In the genomic region with DNA sequence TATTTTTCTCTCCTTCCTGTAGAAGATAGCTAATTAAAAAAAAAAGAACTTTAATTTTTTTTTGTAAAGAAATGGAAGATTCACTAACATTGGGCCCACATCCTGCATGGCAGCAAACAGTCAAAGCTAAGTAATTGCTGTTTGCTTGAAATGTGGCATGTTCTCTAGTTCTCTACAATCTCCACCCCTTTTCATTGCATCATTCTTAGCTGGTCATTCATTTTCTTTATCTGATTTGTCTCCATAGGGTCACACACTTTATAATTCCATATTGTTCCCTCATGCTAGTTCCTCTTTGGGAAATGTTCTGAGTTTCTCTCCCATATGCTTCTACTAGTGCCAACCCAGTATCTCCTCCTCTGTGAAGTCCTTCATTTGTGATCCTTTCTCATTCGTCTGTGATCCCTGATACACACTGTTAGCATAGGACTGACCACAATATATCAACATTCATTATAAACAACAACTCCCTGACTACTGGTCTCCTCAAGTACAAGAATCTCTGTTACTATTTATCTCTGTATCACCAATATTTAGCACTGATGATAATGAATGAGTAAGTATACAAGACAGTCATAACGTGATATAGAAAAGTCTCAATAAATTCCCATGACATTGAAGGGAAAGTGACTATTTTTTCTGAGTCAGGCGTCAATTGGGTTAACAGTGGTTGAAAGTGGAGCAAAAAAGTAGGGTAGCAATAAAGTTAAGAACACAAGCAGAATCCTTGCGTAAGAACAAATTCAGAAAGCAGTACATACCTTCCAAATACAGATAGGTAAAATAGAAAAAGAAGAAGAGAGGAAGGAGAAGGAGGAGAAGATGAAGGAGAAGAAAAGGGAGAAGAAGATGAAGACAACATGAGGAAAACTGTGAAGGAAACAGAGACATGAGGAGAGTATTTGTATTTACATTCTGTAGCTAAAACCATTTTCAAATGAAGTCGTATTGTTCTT, we compare ENCODE assay signal across 1 cellular context.
A peak's percentile ranks its signal among the peaks of the same experiment; 100 is the strongest.
TF ChIP-seq lines count a peak whose summit lies in the region.

No MANE protein-coding gene starts in this region.

TF ChIP-seq in K562, 482 proteins besides CTCF, POLR2A, EP300 and RAD21 (continued from another document and continues in another):
- TF ChIP-seq, protein P1, sequence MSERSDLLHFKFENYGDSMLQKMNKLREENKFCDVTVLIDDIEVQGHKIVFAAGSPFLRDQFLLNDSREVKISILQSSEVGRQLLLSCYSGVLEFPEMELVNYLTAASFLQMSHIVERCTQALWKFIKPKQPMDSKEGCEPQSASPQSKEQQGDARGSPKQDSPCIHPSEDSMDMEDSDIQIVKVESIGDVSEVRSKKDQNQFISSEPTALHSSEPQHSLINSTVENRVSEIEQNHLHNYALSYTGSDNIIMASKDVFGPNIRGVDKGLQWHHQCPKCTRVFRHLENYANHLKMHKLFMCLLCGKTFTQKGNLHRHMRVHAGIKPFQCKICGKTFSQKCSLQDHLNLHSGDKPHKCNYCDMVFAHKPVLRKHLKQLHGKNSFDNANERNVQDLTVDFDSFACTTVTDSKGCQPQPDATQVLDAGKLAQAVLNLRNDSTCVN (CRISPR knock-in tag; IDR thresholded peaks at IDR 0.05): 0 out of 2 replicates have a peak, but pooled peaks have one; percentile 72
- TF ChIP-seq MIER1 (IDR thresholded peaks at IDR 0.05; ENCODE audit: low read depth): no peak
- TF ChIP-seq EWSR1 (IDR thresholded peaks at IDR 0.05; ENCODE audit: borderline replicate concordance, low read depth, partially characterized antibody): no peak
- no peak for TF ChIP-seq CBX5 (IDR thresholded peaks at IDR 0.05; ENCODE audit: borderline replicate concordance, low read depth)
- no peak for TF ChIP-seq HNRNPLL (IDR thresholded peaks at IDR 0.05; ENCODE audit: low read depth, low read length, poor library complexity, severe bottlenecking)
- TF ChIP-seq, protein P2, sequence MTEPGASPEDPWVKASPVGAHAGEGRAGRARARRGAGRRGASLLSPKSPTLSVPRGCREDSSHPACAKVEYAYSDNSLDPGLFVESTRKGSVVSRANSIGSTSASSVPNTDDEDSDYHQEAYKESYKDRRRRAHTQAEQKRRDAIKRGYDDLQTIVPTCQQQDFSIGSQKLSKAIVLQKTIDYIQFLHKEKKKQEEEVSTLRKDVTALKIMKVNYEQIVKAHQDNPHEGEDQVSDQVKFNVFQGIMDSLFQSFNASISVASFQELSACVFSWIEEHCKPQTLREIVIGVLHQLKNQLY (CRISPR knock-in tag; conservative IDR thresholded peaks at IDR 0.05): no peak
- no peak for TF ChIP-seq ILK (tag; IDR thresholded peaks at IDR 0.05; ENCODE audit: borderline replicate concordance, low read depth)
- TF ChIP-seq, protein P3, sequence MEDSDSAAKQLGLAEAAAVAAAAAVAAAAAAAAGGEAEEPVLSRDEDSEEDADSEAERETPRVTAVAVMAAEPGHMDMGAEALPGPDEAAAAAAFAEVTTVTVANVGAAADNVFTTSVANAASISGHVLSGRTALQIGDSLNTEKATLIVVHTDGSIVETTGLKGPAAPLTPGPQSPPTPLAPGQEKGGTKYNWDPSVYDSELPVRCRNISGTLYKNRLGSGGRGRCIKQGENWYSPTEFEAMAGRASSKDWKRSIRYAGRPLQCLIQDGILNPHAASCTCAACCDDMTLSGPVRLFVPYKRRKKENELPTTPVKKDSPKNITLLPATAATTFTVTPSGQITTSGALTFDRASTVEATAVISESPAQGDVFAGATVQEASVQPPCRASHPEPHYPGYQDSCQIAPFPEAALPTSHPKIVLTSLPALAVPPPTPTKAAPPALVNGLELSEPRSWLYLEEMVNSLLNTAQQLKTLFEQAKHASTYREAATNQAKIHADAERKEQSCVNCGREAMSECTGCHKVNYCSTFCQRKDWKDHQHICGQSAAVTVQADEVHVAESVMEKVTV (CRISPR knock-in tag; IDR thresholded peaks at IDR 0.05): no peak
- TF ChIP-seq, protein P4, sequence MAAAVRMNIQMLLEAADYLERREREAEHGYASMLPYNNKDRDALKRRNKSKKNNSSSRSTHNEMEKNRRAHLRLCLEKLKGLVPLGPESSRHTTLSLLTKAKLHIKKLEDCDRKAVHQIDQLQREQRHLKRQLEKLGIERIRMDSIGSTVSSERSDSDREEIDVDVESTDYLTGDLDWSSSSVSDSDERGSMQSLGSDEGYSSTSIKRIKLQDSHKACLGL (CRISPR knock-in tag; IDR thresholded peaks at IDR 0.05; ENCODE audit: borderline replicate concordance, poor library complexity, severe bottlenecking): no peak
- no peak for TF ChIP-seq ZNF253 (CRISPR knock-in tag; conservative IDR thresholded peaks at IDR 0.05)
- TF ChIP-seq, protein P5, sequence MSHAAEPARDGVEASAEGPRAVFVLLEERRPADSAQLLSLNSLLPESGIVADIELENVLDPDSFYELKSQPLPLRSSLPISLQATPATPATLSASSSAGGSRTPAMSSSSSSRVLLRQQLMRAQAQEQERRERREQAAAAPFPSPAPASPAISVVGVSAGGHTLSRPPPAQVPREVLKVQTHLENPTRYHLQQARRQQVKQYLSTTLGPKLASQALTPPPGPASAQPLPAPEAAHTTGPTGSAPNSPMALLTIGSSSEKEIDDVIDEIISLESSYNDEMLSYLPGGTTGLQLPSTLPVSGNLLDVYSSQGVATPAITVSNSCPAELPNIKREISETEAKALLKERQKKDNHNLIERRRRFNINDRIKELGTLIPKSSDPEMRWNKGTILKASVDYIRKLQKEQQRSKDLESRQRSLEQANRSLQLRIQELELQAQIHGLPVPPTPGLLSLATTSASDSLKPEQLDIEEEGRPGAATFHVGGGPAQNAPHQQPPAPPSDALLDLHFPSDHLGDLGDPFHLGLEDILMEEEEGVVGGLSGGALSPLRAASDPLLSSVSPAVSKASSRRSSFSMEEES (CRISPR knock-in tag; IDR thresholded peaks at IDR 0.05): no peak
- TF ChIP-seq, protein P6, sequence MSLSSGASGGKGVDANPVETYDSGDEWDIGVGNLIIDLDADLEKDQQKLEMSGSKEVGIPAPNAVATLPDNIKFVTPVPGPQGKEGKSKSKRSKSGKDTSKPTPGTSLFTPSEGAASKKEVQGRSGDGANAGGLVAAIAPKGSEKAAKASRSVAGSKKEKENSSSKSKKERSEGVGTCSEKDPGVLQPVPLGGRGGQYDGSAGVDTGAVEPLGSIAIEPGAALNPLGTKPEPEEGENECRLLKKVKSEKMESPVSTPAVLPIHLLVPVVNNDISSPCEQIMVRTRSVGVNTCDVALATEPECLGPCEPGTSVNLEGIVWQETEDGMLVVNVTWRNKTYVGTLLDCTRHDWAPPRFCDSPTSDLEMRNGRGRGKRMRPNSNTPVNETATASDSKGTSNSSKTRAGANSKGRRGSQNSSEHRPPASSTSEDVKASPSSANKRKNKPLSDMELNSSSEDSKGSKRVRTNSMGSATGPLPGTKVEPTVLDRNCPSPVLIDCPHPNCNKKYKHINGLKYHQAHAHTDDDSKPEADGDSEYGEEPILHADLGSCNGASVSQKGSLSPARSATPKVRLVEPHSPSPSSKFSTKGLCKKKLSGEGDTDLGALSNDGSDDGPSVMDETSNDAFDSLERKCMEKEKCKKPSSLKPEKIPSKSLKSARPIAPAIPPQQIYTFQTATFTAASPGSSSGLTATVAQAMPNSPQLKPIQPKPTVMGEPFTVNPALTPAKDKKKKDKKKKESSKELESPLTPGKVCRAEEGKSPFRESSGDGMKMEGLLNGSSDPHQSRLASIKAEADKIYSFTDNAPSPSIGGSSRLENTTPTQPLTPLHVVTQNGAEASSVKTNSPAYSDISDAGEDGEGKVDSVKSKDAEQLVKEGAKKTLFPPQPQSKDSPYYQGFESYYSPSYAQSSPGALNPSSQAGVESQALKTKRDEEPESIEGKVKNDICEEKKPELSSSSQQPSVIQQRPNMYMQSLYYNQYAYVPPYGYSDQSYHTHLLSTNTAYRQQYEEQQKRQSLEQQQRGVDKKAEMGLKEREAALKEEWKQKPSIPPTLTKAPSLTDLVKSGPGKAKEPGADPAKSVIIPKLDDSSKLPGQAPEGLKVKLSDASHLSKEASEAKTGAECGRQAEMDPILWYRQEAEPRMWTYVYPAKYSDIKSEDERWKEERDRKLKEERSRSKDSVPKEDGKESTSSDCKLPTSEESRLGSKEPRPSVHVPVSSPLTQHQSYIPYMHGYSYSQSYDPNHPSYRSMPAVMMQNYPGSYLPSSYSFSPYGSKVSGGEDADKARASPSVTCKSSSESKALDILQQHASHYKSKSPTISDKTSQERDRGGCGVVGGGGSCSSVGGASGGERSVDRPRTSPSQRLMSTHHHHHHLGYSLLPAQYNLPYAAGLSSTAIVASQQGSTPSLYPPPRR (CRISPR knock-in tag; IDR thresholded peaks at IDR 0.05; ENCODE audit: borderline replicate concordance): no peak
- TF ChIP-seq XRCC4 (IDR thresholded peaks at IDR 0.05; ENCODE audit: extremely low read depth, insufficient read depth, insufficient read length): no peak
- no peak for TF ChIP-seq HOXB6 (CRISPR knock-in tag; IDR thresholded peaks at IDR 0.05; ENCODE audit: borderline replicate concordance)
- no peak for TF ChIP-seq TSC22D4 (tag; IDR thresholded peaks at IDR 0.05)
- TF ChIP-seq, protein P7, sequence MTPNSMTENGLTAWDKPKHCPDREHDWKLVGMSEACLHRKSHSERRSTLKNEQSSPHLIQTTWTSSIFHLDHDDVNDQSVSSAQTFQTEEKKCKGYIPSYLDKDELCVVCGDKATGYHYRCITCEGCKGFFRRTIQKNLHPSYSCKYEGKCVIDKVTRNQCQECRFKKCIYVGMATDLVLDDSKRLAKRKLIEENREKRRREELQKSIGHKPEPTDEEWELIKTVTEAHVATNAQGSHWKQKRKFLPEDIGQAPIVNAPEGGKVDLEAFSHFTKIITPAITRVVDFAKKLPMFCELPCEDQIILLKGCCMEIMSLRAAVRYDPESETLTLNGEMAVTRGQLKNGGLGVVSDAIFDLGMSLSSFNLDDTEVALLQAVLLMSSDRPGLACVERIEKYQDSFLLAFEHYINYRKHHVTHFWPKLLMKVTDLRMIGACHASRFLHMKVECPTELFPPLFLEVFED (CRISPR knock-in tag; conservative IDR thresholded peaks at IDR 0.05): peak; percentile 72; the same call in 1 of the 2 replicates
- no peak for TF ChIP-seq FOXK1 (CRISPR knock-in tag; IDR thresholded peaks at IDR 0.05; ENCODE audit: borderline replicate concordance)
- TF ChIP-seq MXI1 (IDR thresholded peaks at IDR 0.05; ENCODE audit: low read depth, low read length): no peak
- no peak for TF ChIP-seq SETDB1 (IDR thresholded peaks at IDR 0.05; ENCODE audit: low read length)
- TF ChIP-seq MCM2 (IDR thresholded peaks at IDR 0.05; ENCODE audit: low read depth): no peak
- no peak for TF ChIP-seq SREBF2 (CRISPR knock-in tag; IDR thresholded peaks at IDR 0.05)
- no peak; the same call in 1 of the 2 replicates for TF ChIP-seq GABPA (tag; conservative IDR thresholded peaks at IDR 0.05; ENCODE audit: low read depth)
- TF ChIP-seq, protein P8, sequence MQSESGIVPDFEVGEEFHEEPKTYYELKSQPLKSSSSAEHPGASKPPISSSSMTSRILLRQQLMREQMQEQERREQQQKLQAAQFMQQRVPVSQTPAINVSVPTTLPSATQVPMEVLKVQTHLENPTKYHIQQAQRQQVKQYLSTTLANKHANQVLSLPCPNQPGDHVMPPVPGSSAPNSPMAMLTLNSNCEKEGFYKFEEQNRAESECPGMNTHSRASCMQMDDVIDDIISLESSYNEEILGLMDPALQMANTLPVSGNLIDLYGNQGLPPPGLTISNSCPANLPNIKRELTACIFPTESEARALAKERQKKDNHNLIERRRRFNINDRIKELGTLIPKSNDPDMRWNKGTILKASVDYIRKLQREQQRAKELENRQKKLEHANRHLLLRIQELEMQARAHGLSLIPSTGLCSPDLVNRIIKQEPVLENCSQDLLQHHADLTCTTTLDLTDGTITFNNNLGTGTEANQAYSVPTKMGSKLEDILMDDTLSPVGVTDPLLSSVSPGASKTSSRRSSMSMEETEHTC (IDR thresholded peaks at IDR 0.05): no peak
- peak; percentile 92 for TF ChIP-seq ATF7 (IDR thresholded peaks at IDR 0.05)
- TF ChIP-seq CBX1 (IDR thresholded peaks at IDR 0.05; ENCODE audit: low read depth): no peak
- no peak for TF ChIP-seq SRF (CRISPR knock-in tag; IDR thresholded peaks at IDR 0.05)
- TF ChIP-seq ZZZ3 (IDR thresholded peaks at IDR 0.05): no peak
- no peak for TF ChIP-seq ZFP36 (IDR thresholded peaks at IDR 0.05; ENCODE audit: low read depth, low read length, partially characterized antibody)
- no peak for TF ChIP-seq NFYB (IDR thresholded peaks at IDR 0.05; ENCODE audit: extremely low read depth, insufficient read length)
- TF ChIP-seq MEF2D (tag; conservative IDR thresholded peaks at IDR 0.05; ENCODE audit: low read depth): no peak
- TF ChIP-seq, protein P9, sequence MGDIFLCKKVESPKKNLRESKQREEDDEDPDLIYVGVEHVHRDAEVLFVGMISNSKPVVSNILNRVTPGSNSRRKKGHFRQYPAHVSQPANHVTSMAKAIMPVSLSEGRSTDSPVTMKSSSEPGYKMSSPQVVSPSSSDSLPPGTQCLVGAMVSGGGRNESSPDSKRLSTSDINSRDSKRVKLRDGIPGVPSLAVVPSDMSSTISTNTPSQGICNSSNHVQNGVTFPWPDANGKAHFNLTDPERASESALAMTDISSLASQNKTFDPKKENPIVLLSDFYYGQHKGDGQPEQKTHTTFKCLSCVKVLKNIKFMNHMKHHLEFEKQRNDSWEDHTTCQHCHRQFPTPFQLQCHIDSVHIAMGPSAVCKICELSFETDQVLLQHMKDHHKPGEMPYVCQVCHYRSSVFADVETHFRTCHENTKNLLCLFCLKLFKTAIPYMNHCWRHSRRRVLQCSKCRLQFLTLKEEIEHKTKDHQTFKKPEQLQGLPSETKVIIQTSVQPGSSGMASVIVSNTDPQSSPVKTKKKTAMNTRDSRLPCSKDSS (IDR thresholded peaks at IDR 0.05; ENCODE audit: low read depth, partially characterized antibody): no peak
- TF ChIP-seq, protein P10, sequence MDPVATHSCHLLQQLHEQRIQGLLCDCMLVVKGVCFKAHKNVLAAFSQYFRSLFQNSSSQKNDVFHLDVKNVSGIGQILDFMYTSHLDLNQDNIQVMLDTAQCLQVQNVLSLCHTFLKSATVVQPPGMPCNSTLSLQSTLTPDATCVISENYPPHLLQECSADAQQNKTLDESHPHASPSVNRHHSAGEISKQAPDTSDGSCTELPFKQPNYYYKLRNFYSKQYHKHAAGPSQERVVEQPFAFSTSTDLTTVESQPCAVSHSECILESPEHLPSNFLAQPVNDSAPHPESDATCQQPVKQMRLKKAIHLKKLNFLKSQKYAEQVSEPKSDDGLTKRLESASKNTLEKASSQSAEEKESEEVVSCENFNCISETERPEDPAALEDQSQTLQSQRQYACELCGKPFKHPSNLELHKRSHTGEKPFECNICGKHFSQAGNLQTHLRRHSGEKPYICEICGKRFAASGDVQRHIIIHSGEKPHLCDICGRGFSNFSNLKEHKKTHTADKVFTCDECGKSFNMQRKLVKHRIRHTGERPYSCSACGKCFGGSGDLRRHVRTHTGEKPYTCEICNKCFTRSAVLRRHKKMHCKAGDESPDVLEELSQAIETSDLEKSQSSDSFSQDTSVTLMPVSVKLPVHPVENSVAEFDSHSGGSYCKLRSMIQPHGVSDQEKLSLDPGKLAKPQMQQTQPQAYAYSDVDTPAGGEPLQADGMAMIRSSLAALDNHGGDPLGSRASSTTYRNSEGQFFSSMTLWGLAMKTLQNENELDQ (CRISPR knock-in tag; IDR thresholded peaks at IDR 0.05; ENCODE audit: borderline replicate concordance): no peak
- TF ChIP-seq SMARCE1 (IDR thresholded peaks at IDR 0.05): peak; percentile 70; the same call in 1 of the 2 replicates
- no peak for TF ChIP-seq PCBP1 (IDR thresholded peaks at IDR 0.05; ENCODE audit: low read depth, low read length, poor library complexity, severe bottlenecking)
- TF ChIP-seq SUPT5H (IDR thresholded peaks at IDR 0.05): no peak
